In the genomic region with DNA sequence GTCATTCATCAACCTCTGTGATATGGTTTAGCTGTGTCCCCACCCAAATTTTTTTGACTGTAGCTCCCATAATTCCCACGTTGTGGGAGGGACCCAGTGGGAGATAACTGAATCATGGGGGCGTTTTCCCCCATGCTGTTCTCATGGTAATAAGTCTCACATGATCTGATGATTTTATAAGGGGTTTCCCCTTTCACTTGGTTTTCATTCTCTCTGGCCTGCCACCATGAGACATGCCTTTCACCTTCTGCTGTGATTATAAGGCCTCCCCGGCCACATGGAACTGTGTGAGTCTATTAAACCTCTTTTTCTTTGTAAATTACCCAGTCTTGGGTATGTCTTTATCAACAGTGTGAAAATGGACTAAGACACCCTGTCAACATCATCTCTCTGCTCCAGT, we compare ENCODE assay signal across 24 cellular contexts. TPM values are rescaled to one million over a fixed set of nuclear protein-coding genes. Genes with fewer than 3 reads are reported as not detected.
DNase-seq lines count a peak whose midpoint lies in the region; ATAC-seq and TF ChIP-seq lines count a peak whose summit lies in the region.
"Had no signal": no experiment of that assay in that cellular context is flagged by ENCODE, and none has a peak within 500 bp of the region (broad histone marks: within the 10 kb centered on the region; RNA-seq: fewer than 3 reads in every experiment).

No MANE protein-coding gene starts in this region.

- no peaks in the 10 kb centered on the region for H3K27me3 Mint-ChIP-seq in activated CD4-positive, alpha-beta T cell treated with anti-CD3 and anti-CD28 coated beads for 36 hours
- H3K27me3 Mint-ChIP-seq in activated CD4-positive, alpha-beta T cell treated with anti-CD3 and anti-CD28 coated beads, Interleukin-2, amount 10 ng/mL, durations not matched to agents 7 days and 5 days, result no peaks in the 10 kb centered on the region
- no peaks in the 10 kb centered on the region for H3K27me3 Mint-ChIP-seq in activated naive CD4-positive, alpha-beta T cell treated with anti-CD3 and anti-CD28 coated beads, Interleukin-2, amount 50 U/mL, for 24 hours
- H3K27me3 Mint-ChIP-seq in WTC11 (ENCODE audit: low read depth), result no peaks in the 10 kb centered on the region
- no peaks in the 10 kb centered on the region for H3K27me3 Mint-ChIP-seq in stimulated activated naive B cell treated with anti-CD40 and anti-IgM and Interleukin-4, amounts not matched to agents 10 μg/mL and 1 μg/mL and 100 μg/mL, for 72 hours
- H3K27me3 Mint-ChIP-seq: CD8-positive, alpha-beta memory T cell; IgD-negative memory B cell had no signal

- intact Hi-C loops in activated CD4-positive, alpha-beta T cell treated with anti-CD3 and anti-CD28 coated beads for 36 hours (cut with DNase I, micrococcal nuclease), result no loop called here

- peak overlapping the region; percentile 21 for H3K27ac Mint-ChIP-seq in activated CD4-positive, alpha-beta T cell treated with anti-CD3 and anti-CD28 coated beads for 36 hours
- no peak overlapping the region for H3K27ac Mint-ChIP-seq in activated CD4-positive, alpha-beta T cell treated with anti-CD3 and anti-CD28 coated beads, Interleukin-2, amount 10 ng/mL, durations not matched to agents 7 days and 5 days
- peak overlapping the region; percentile 51 for H3K27ac Mint-ChIP-seq in activated naive CD4-positive, alpha-beta T cell treated with anti-CD3 and anti-CD28 coated beads, Interleukin-2, amount 50 U/mL, for 24 hours
- peak overlapping the region; percentile 19; the same call in 1 of the 2 replicates for H3K27ac Mint-ChIP-seq in WTC11
- peak overlapping the region; percentile 51 for H3K27ac Mint-ChIP-seq in stimulated activated naive B cell treated with anti-CD40 and anti-IgM and Interleukin-4, amounts not matched to agents 10 μg/mL and 1 μg/mL and 100 μg/mL, for 72 hours

- peaks cover 13% of the 10 kb centered on the region for H3K4me1 Mint-ChIP-seq in activated CD4-positive, alpha-beta T cell treated with anti-CD3 and anti-CD28 coated beads for 36 hours
- H3K4me1 Mint-ChIP-seq in activated CD4-positive, alpha-beta T cell treated with anti-CD3 and anti-CD28 coated beads, Interleukin-2, amount 10 ng/mL, durations not matched to agents 7 days and 5 days, result peaks cover 12% of the 10 kb centered on the region
- peaks cover 10% of the 10 kb centered on the region for H3K4me1 Mint-ChIP-seq in activated naive CD4-positive, alpha-beta T cell treated with anti-CD3 and anti-CD28 coated beads, Interleukin-2, amount 50 U/mL, for 24 hours
- no peaks in the 10 kb centered on the region for H3K4me1 Mint-ChIP-seq in WTC11
- peaks cover 7 to 13% of the 10 kb centered on the region in 2 donors for H3K4me1 Mint-ChIP-seq in stimulated activated naive B cell treated with anti-CD40 and anti-IgM and Interleukin-4, amounts not matched to agents 10 μg/mL and 1 μg/mL and 100 μg/mL, for 72 hours

- CTCF ChIA-PET in activated CD4-positive, alpha-beta T cell treated with anti-CD3 and anti-CD28 coated beads for 36 hours (lab: Charles Lee), result no interaction called here
- CTCF ChIA-PET in activated CD4-positive, alpha-beta T cell treated with anti-CD3 and anti-CD28 coated beads, Interleukin-2, amount 10 ng/mL, durations not matched to agents 7 days and 5 days (lab: Charles Lee), result interaction anchor here (0.6 to 0.7 kb wide), 3 partner anchors 10 to 293 kb away, joined by 3 read pairs; no protein-coding TSS in a partner anchor
- CTCF ChIA-PET in WTC11 (lab: Charles Lee), result no interaction called here

- H3K9me3 Mint-ChIP-seq in activated CD4-positive, alpha-beta T cell treated with anti-CD3 and anti-CD28 coated beads for 36 hours (ENCODE audit: low read depth), result no peaks in the 10 kb centered on the region
- H3K9me3 Mint-ChIP-seq in activated CD4-positive, alpha-beta T cell treated with anti-CD3 and anti-CD28 coated beads, Interleukin-2, amount 10 ng/mL, durations not matched to agents 7 days and 5 days, result no peaks in the 10 kb centered on the region
- H3K9me3 Mint-ChIP-seq in activated naive CD4-positive, alpha-beta T cell treated with anti-CD3 and anti-CD28 coated beads, Interleukin-2, amount 50 U/mL, for 24 hours, result no peaks in the 10 kb centered on the region
- H3K9me3 Mint-ChIP-seq in WTC11, result no peaks in the 10 kb centered on the region
- no peaks in the 10 kb centered on the region for H3K9me3 Mint-ChIP-seq in stimulated activated naive B cell treated with anti-CD40 and anti-IgM and Interleukin-4, amounts not matched to agents 10 μg/mL and 1 μg/mL and 100 μg/mL, for 72 hours
- H3K9me3 Mint-ChIP-seq: CD8-positive, alpha-beta memory T cell; IgD-negative memory B cell had no signal

- ATAC-seq in activated CD4-positive, alpha-beta T cell treated with anti-CD3 and anti-CD28 coated beads for 36 hours, result peak; percentile 75
- ATAC-seq in WTC11 (no peak), GM18520 (IDR thresholded peaks at IDR 0.05; ENCODE audit: unreplicated experiment) (no peak)
- ATAC-seq in stimulated activated naive B cell treated with anti-CD40 and anti-IgM and Interleukin-4, amounts not matched to agents 10 μg/mL and 1 μg/mL and 100 μg/mL, for 72 hours (replicated peaks), result no peak

- TF ChIP-seq CTCF in WTC11 (IDR thresholded peaks at IDR 0.05), result no peak

- H3K4me3 Mint-ChIP-seq in activated CD4-positive, alpha-beta T cell treated with anti-CD3 and anti-CD28 coated beads for 36 hours, result no peak overlapping the region
- no peak overlapping the region for H3K4me3 Mint-ChIP-seq in activated CD4-positive, alpha-beta T cell treated with anti-CD3 and anti-CD28 coated beads, Interleukin-2, amount 10 ng/mL, durations not matched to agents 7 days and 5 days
- no peak overlapping the region for H3K4me3 Mint-ChIP-seq in activated naive CD4-positive, alpha-beta T cell treated with anti-CD3 and anti-CD28 coated beads, Interleukin-2, amount 50 U/mL, for 24 hours
- H3K4me3 Mint-ChIP-seq in WTC11, result no peak overlapping the region
- H3K4me3 Mint-ChIP-seq in stimulated activated naive B cell treated with anti-CD40 and anti-IgM and Interleukin-4, amounts not matched to agents 10 μg/mL and 1 μg/mL and 100 μg/mL, for 72 hours, result no peak overlapping the region
- H3K4me3 Mint-ChIP-seq: CD8-positive, alpha-beta memory T cell had no signal

- POLR2A ChIA-PET in activated CD4-positive, alpha-beta T cell treated with anti-CD3 and anti-CD28 coated beads for 36 hours (lab: Charles Lee), result no interaction called here
- POLR2A ChIA-PET in activated CD4-positive, alpha-beta T cell treated with anti-CD3 and anti-CD28 coated beads, Interleukin-2, amount 10 ng/mL, durations not matched to agents 7 days and 5 days (lab: Charles Lee), result no interaction called here
- POLR2A ChIA-PET in WTC11 (lab: Charles Lee), result no interaction called here

- DNase-seq in activated CD4-positive, alpha-beta T cell treated with anti-CD3 and anti-CD28 coated beads for 36 hours, result peak; percentile 21
- DNase-seq in activated CD4-positive, alpha-beta T cell treated with anti-CD3 and anti-CD28 coated beads, Interleukin-2, amount 10 ng/mL, durations not matched to agents 7 days and 5 days, result no peak
- no peak for DNase-seq in activated naive CD4-positive, alpha-beta T cell (lab: John Stamatoyannopoulos, UW)
- DNase-seq in WTC11 (ENCODE audit: low spot score) (no peak), GM03348 (ENCODE audit: low spot score) (no peak)
- no peak for DNase-seq in stimulated activated naive B cell treated with anti-CD40 and anti-IgM and Interleukin-4, amounts not matched to agents 10 μg/mL and 1 μg/mL and 100 μg/mL, for 72 hours
- DNase-seq: 8988T; CD8-positive, alpha-beta memory T cell; EL; GF-D8; Karpas-422; MV-4-11; NCI-H1105 treated with DMSO at 0.1 percent for 48 hours; NCI-H2081; NCI-H2171; NCI-H345; NCI-H524; NCI-H774; NK-92 treated with Interleukin-12 subunit alpha and Interleukin-12 subunit beta, amount 100 ng/mL, for 24 hours had no signal

- peaks cover 40% of the 10 kb centered on the region for H3K36me3 Mint-ChIP-seq in activated CD4-positive, alpha-beta T cell treated with anti-CD3 and anti-CD28 coated beads for 36 hours (ENCODE audit: low read depth)
- peaks cover 24% of the 10 kb centered on the region for H3K36me3 Mint-ChIP-seq in activated CD4-positive, alpha-beta T cell treated with anti-CD3 and anti-CD28 coated beads, Interleukin-2, amount 10 ng/mL, durations not matched to agents 7 days and 5 days (ENCODE audit: low read depth)
- H3K36me3 Mint-ChIP-seq in activated naive CD4-positive, alpha-beta T cell treated with anti-CD3 and anti-CD28 coated beads, Interleukin-2, amount 50 U/mL, for 24 hours, result peaks cover 14% of the 10 kb centered on the region
- H3K36me3 Mint-ChIP-seq in WTC11, result peaks cover 47% of the 10 kb centered on the region
- peaks cover 39 to 47% of the 10 kb centered on the region in 2 donors for H3K36me3 Mint-ChIP-seq in stimulated activated naive B cell treated with anti-CD40 and anti-IgM and Interleukin-4, amounts not matched to agents 10 μg/mL and 1 μg/mL and 100 μg/mL, for 72 hours

TF ChIP-seq in WTC11, 78 proteins besides CTCF, POLR2A, EP300 and RAD21 (continues in another document):
- no peak for TF ChIP-seq NFATC4 (CRISPR knock-in tag; IDR thresholded peaks at IDR 0.05)
- TF ChIP-seq MYBL2 (CRISPR knock-in tag; IDR thresholded peaks at IDR 0.05), result no peak

RNA-seq across cellular contexts. Expression of gene CENATAC, which starts 8.8 kb away (rescaled TPM):
- 10 to 100 TPM; 23.7 to 26.2 TPM for total RNA-seq in activated CD4-positive, alpha-beta T cell treated with anti-CD3 and anti-CD28 coated beads for 36 hours
- total RNA-seq in activated CD4-positive, alpha-beta T cell treated with anti-CD3 and anti-CD28 coated beads, Interleukin-2, amount 10 ng/mL, durations not matched to agents 7 days and 5 days, result 10 to 100 TPM; 40.4 to 47.2 TPM
- total RNA-seq in WTC11 (2021), result 39.1 to 42.1 TPM (median 41.7 TPM) in 3 replicates

RNA-seq across cellular contexts. Expression of gene RPS25, which starts 11.4 kb away (rescaled TPM):
- total RNA-seq in activated CD4-positive, alpha-beta T cell treated with anti-CD3 and anti-CD28 coated beads for 36 hours, result 1,000 to 10,000 TPM; 1,590 to 1,820 TPM
- total RNA-seq in activated CD4-positive, alpha-beta T cell treated with anti-CD3 and anti-CD28 coated beads, Interleukin-2, amount 10 ng/mL, durations not matched to agents 7 days and 5 days, result 1,000 to 10,000 TPM; 1,054 to 1,196 TPM
- total RNA-seq in WTC11 (2021), result 1,349 to 1,504 TPM (median 1,464 TPM) in 3 replicates

RNA-seq across cellular contexts. Expression of gene TRAPPC4, which starts 11.9 kb away (rescaled TPM):
- 10 to 100 TPM; 62.2 to 81.9 TPM for total RNA-seq in activated CD4-positive, alpha-beta T cell treated with anti-CD3 and anti-CD28 coated beads for 36 hours
- total RNA-seq in activated CD4-positive, alpha-beta T cell treated with anti-CD3 and anti-CD28 coated beads, Interleukin-2, amount 10 ng/mL, durations not matched to agents 7 days and 5 days, result 10 to 100 TPM; 58.5 to 65.4 TPM
- 65.1 to 75.7 TPM (median 65.5 TPM) in 3 replicates for total RNA-seq in WTC11 (2021)

RNA-seq across cellular contexts. Expression of gene SLC37A4, which starts 24.0 kb away (rescaled TPM):
- 10 to 100 TPM; 26.2 to 36.2 TPM for total RNA-seq in activated CD4-positive, alpha-beta T cell treated with anti-CD3 and anti-CD28 coated beads for 36 hours
- 10 to 100 TPM; 17.9 to 19.4 TPM for total RNA-seq in activated CD4-positive, alpha-beta T cell treated with anti-CD3 and anti-CD28 coated beads, Interleukin-2, amount 10 ng/mL, durations not matched to agents 7 days and 5 days
- total RNA-seq in WTC11 (2021), result 48.6 to 57.0 TPM (median 54.5 TPM) in 3 replicates

RNA-seq across cellular contexts. Expression of gene FOXR1, which starts 35.1 kb away (rescaled TPM):
- not detected for total RNA-seq in activated CD4-positive, alpha-beta T cell treated with anti-CD3 and anti-CD28 coated beads for 36 hours
- total RNA-seq in activated CD4-positive, alpha-beta T cell treated with anti-CD3 and anti-CD28 coated beads, Interleukin-2, amount 10 ng/mL, durations not matched to agents 7 days and 5 days, result not detected
- total RNA-seq in WTC11 (2021), result not detected in 3 replicates
- total RNA-seq: CD8-positive, alpha-beta memory T cell; H4; M059J had no signal
